ENCODE assay signal across 1 cellular context in the genomic region with DNA sequence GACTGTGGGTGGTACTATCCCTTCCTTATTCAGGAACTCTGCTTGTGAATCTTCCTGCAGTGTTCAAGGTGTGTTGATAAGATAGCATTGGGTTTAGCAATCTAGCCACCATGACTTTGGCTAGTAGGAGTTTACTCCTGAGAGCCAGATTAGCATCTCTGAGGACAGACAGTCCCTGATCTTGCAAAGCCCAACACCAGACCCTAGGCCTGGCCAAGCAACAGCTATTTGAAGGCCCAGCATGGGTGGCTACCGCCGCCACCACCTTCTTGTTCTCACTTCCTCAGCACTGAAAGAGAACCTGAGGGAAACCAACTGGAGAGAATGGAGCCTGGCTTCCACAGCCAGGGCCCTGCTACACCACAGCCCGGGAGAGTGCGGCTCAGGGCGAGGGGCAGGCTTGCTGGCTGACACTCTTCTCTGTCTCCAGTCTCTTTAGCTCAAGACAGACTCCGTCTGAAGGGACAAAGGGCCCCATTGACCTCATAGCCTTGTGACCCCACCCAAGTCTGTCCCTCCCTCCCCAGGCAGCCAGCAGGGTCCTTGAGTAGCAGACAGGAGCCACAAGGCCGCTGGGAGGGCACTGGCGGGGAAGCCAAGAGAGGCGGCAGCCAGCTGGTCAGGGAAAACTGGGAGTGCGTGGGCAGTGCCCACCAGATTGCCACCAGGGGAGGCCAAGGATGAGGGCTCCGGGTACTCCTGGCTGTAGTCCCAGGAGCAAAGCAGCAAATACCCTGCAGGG.
TF ChIP-seq lines count a peak whose summit lies in the region.

No MANE protein-coding gene starts in this region.

TF ChIP-seq in K562, 482 proteins besides CTCF, POLR2A, EP300 and RAD21 (continued from another document and continues in another):
- no peak for TF ChIP-seq PBX2 (CRISPR knock-in tag; IDR thresholded peaks at IDR 0.05; ENCODE audit: low read depth)
- TF ChIP-seq PBX2 (tag; conservative IDR thresholded peaks at IDR 0.05; ENCODE audit: low read depth): no peak
- peak; percentile 37; the same call in 1 of the 2 replicates for TF ChIP-seq JUND (IDR thresholded peaks at IDR 0.05; ENCODE audit: borderline replicate concordance, low read depth, low read length)
- no peak; the same call in 2 of the 3 replicates for TF ChIP-seq JUND (tag; IDR thresholded peaks at IDR 0.05; ENCODE audit: borderline replicate concordance, low read depth, low read length)
- TF ChIP-seq, protein P1, sequence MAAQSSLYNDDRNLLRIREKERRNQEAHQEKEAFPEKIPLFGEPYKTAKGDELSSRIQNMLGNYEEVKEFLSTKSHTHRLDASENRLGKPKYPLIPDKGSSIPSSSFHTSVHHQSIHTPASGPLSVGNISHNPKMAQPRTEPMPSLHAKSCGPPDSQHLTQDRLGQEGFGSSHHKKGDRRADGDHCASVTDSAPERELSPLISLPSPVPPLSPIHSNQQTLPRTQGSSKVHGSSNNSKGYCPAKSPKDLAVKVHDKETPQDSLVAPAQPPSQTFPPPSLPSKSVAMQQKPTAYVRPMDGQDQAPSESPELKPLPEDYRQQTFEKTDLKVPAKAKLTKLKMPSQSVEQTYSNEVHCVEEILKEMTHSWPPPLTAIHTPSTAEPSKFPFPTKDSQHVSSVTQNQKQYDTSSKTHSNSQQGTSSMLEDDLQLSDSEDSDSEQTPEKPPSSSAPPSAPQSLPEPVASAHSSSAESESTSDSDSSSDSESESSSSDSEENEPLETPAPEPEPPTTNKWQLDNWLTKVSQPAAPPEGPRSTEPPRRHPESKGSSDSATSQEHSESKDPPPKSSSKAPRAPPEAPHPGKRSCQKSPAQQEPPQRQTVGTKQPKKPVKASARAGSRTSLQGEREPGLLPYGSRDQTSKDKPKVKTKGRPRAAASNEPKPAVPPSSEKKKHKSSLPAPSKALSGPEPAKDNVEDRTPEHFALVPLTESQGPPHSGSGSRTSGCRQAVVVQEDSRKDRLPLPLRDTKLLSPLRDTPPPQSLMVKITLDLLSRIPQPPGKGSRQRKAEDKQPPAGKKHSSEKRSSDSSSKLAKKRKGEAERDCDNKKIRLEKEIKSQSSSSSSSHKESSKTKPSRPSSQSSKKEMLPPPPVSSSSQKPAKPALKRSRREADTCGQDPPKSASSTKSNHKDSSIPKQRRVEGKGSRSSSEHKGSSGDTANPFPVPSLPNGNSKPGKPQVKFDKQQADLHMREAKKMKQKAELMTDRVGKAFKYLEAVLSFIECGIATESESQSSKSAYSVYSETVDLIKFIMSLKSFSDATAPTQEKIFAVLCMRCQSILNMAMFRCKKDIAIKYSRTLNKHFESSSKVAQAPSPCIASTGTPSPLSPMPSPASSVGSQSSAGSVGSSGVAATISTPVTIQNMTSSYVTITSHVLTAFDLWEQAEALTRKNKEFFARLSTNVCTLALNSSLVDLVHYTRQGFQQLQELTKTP (IDR thresholded peaks at IDR 0.05; ENCODE audit: low read depth in 1 of 2, partially characterized antibody in 2 of 2): no peak
- peak; percentile 38; the same call in 1 of the 2 replicates for TF ChIP-seq SPI1 (IDR thresholded peaks at IDR 0.05; ENCODE audit: borderline replicate concordance, low read depth, low read length)
- TF ChIP-seq, protein P2, sequence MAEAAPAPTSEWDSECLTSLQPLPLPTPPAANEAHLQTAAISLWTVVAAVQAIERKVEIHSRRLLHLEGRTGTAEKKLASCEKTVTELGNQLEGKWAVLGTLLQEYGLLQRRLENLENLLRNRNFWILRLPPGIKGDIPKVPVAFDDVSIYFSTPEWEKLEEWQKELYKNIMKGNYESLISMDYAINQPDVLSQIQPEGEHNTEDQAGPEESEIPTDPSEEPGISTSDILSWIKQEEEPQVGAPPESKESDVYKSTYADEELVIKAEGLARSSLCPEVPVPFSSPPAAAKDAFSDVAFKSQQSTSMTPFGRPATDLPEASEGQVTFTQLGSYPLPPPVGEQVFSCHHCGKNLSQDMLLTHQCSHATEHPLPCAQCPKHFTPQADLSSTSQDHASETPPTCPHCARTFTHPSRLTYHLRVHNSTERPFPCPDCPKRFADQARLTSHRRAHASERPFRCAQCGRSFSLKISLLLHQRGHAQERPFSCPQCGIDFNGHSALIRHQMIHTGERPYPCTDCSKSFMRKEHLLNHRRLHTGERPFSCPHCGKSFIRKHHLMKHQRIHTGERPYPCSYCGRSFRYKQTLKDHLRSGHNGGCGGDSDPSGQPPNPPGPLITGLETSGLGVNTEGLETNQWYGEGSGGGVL (CRISPR knock-in tag; IDR thresholded peaks at IDR 0.05): no peak
- TF ChIP-seq ZNF699 (CRISPR knock-in tag; IDR thresholded peaks at IDR 0.05; ENCODE audit: insufficient replicate concordance): no peak
- TF ChIP-seq XRCC4 (IDR thresholded peaks at IDR 0.05; ENCODE audit: extremely low read depth, insufficient read depth, insufficient read length): no peak
- TF ChIP-seq ZC3H11A (IDR thresholded peaks at IDR 0.05; ENCODE audit: low read depth, low read length): no peak
- no peak for TF ChIP-seq SMAD1 (IDR thresholded peaks at IDR 0.05; ENCODE audit: low read depth, low read length, partially characterized antibody)
- no peak for TF ChIP-seq NCOA4 (IDR thresholded peaks at IDR 0.05; ENCODE audit: partially characterized antibody)
- peak; percentile 70; the same call in 1 of the 2 replicates for TF ChIP-seq PML (IDR thresholded peaks at IDR 0.05; ENCODE audit: low read length)
- peak; percentile 69 for TF ChIP-seq CBFA2T2 (conservative IDR thresholded peaks at IDR 0.05)
- peak; percentile 47 to 72; a peak in 3 of 4 replicates for TF ChIP-seq KDM1A (IDR thresholded peaks at IDR 0.05)
- 0 out of 2 replicates have a peak, but pooled peaks have one; percentile 68 for TF ChIP-seq ZNF197 (CRISPR knock-in tag; IDR thresholded peaks at IDR 0.05; ENCODE audit: low read depth)
- no peak for TF ChIP-seq OTX1 (CRISPR knock-in tag; IDR thresholded peaks at IDR 0.05)
- peak; percentile 70 for TF ChIP-seq MTA2 (IDR thresholded peaks at IDR 0.05; ENCODE audit: low read depth)
- TF ChIP-seq, protein P3, sequence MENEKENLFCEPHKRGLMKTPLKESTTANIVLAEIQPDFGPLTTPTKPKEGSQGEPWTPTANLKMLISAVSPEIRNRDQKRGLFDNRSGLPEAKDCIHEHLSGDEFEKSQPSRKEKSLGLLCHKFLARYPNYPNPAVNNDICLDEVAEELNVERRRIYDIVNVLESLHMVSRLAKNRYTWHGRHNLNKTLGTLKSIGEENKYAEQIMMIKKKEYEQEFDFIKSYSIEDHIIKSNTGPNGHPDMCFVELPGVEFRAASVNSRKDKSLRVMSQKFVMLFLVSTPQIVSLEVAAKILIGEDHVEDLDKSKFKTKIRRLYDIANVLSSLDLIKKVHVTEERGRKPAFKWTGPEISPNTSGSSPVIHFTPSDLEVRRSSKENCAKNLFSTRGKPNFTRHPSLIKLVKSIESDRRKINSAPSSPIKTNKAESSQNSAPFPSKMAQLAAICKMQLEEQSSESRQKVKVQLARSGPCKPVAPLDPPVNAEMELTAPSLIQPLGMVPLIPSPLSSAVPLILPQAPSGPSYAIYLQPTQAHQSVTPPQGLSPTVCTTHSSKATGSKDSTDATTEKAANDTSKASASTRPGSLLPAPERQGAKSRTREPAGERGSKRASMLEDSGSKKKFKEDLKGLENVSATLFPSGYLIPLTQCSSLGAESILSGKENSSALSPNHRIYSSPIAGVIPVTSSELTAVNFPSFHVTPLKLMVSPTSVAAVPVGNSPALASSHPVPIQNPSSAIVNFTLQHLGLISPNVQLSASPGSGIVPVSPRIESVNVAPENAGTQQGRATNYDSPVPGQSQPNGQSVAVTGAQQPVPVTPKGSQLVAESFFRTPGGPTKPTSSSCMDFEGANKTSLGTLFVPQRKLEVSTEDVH (IDR thresholded peaks at IDR 0.05; ENCODE audit: low read depth, partially characterized antibody): no peak
- peak; percentile 62; the same call in 1 of the 2 replicates for TF ChIP-seq L3MBTL2 (IDR thresholded peaks at IDR 0.05)
- TF ChIP-seq, protein P4, sequence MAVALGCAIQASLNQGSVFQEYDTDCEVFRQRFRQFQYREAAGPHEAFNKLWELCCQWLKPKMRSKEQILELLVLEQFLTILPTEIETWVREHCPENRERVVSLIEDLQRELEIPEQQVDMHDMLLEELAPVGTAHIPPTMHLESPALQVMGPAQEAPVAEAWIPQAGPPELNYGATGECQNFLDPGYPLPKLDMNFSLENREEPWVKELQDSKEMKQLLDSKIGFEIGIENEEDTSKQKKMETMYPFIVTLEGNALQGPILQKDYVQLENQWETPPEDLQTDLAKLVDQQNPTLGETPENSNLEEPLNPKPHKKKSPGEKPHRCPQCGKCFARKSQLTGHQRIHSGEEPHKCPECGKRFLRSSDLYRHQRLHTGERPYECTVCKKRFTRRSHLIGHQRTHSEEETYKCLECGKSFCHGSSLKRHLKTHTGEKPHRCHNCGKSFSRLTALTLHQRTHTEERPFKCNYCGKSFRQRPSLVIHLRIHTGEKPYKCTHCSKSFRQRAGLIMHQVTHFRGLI (CRISPR knock-in tag; IDR thresholded peaks at IDR 0.05): 0 out of 2 replicates have a peak, but pooled peaks have one; percentile 48
- no peak for TF ChIP-seq ZNF778 (CRISPR knock-in tag; IDR thresholded peaks at IDR 0.05)
- no peak for TF ChIP-seq E2F3 (CRISPR knock-in tag; IDR thresholded peaks at IDR 0.05)
- TF ChIP-seq, protein P5, sequence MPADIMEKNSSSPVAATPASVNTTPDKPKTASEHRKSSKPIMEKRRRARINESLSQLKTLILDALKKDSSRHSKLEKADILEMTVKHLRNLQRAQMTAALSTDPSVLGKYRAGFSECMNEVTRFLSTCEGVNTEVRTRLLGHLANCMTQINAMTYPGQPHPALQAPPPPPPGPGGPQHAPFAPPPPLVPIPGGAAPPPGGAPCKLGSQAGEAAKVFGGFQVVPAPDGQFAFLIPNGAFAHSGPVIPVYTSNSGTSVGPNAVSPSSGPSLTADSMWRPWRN (IDR thresholded peaks at IDR 0.05; ENCODE audit: low read depth): 0 out of 2 replicates have a peak, but pooled peaks have one; percentile 23
- TF ChIP-seq, protein P6, sequence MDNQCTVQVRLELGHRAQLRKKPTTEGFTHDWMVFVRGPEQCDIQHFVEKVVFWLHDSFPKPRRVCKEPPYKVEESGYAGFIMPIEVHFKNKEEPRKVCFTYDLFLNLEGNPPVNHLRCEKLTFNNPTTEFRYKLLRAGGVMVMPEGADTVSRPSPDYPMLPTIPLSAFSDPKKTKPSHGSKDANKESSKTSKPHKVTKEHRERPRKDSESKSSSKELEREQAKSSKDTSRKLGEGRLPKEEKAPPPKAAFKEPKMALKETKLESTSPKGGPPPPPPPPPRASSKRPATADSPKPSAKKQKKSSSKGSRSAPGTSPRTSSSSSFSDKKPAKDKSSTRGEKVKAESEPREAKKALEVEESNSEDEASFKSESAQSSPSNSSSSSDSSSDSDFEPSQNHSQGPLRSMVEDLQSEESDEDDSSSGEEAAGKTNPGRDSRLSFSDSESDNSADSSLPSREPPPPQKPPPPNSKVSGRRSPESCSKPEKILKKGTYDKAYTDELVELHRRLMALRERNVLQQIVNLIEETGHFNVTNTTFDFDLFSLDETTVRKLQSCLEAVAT (IDR thresholded peaks at IDR 0.05): no peak
- no peak for TF ChIP-seq GATAD2B (IDR thresholded peaks at IDR 0.05; ENCODE audit: borderline replicate concordance)
- TF ChIP-seq ZNF589 (CRISPR knock-in tag; IDR thresholded peaks at IDR 0.05; ENCODE audit: low read depth): 0 out of 2 replicates have a peak, but pooled peaks have one; percentile 28
- no peak for TF ChIP-seq VEZF1 (CRISPR knock-in tag; IDR thresholded peaks at IDR 0.05)
- TF ChIP-seq TCF3 (CRISPR knock-in tag; IDR thresholded peaks at IDR 0.05): peak; percentile 82
- peak; percentile 69 for TF ChIP-seq SMARCA4 (IDR thresholded peaks at IDR 0.05)
- TF ChIP-seq, protein P7, sequence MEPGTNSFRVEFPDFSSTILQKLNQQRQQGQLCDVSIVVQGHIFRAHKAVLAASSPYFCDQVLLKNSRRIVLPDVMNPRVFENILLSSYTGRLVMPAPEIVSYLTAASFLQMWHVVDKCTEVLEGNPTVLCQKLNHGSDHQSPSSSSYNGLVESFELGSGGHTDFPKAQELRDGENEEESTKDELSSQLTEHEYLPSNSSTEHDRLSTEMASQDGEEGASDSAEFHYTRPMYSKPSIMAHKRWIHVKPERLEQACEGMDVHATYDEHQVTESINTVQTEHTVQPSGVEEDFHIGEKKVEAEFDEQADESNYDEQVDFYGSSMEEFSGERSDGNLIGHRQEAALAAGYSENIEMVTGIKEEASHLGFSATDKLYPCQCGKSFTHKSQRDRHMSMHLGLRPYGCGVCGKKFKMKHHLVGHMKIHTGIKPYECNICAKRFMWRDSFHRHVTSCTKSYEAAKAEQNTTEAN (CRISPR knock-in tag; IDR thresholded peaks at IDR 0.05): no peak
- no peak for TF ChIP-seq THRB (CRISPR knock-in tag; conservative IDR thresholded peaks at IDR 0.05)
- peak; percentile 72 for TF ChIP-seq DPF2 (IDR thresholded peaks at IDR 0.05)
- peak; percentile 62 for TF ChIP-seq ZNF175 (CRISPR knock-in tag; IDR thresholded peaks at IDR 0.05; ENCODE audit: low read depth)
